ENCODE assay signal across 20 cellular contexts in the genomic region with DNA sequence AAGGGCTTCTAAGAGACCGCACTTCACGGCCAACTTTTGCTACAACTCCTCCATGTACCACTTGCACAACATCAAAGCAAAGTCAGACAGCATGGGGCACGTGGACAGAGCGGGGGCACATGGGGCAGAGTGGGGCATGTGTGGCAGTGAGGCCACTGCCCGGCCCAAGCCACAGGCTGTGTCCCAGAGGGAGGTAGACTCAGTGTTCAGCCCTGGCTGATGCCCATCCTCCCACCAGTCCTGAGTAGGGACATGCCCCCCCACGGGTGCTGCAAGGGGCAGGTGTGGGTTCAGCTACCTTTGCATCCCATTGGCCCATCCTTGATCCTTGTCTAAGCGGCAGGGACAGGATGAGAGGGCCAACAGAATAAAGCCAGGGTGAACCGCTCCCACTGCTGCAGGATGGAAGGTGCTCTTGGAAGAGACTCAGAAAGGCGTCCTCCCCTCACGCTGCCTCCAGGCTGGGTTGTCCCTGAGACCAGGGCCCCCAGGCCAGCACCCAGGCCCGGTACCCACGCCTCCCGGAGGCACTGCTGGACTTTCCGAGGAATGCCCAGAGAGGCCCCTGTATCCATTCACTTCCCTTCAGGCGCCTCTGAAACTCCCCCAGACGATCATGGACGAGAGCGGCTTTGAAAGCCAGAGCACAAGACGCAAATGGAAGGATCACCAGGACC.
A peak's percentile ranks its signal among the peaks of the same experiment; 100 is the strongest.
DNase-seq lines count a peak whose midpoint lies in the region; ATAC-seq lines count a peak whose summit lies in the region.
"Had no signal": no experiment of that assay in that cellular context is flagged by ENCODE, and none has a peak within 500 bp of the region (broad histone marks: within the 10 kb centered on the region; RNA-seq: fewer than 3 reads in every experiment).

No MANE protein-coding gene starts in this region.

- CTCF ChIA-PET in activated CD4-positive, alpha-beta memory T cell treated with anti-CD3 and anti-CD28 coated beads, Interleukin-2, amount 10 ng/mL, durations not matched to agents 7 days and 5 days (lab: Charles Lee) = no interaction called here
- CTCF ChIA-PET in activated CD4-positive, alpha-beta memory T cell treated with anti-CD3 and anti-CD28 coated beads for 36 hours (lab: Charles Lee) = no interaction called here
- CTCF ChIA-PET in activated CD8-positive, alpha-beta memory T cell treated with anti-CD3 and anti-CD28 coated beads, Interleukin-2, amount 10 ng/mL, durations not matched to agents 7 days and 5 days (lab: Charles Lee) = no interaction called here

- H3K4me3 Mint-ChIP-seq in activated CD4-positive, alpha-beta memory T cell treated with anti-CD3 and anti-CD28 coated beads, Interleukin-2, amount 10 ng/mL, durations not matched to agents 7 days and 5 days = no peak overlapping the region
- no peak overlapping the region for H3K4me3 Mint-ChIP-seq in activated CD4-positive, alpha-beta memory T cell treated with anti-CD3 and anti-CD28 coated beads for 36 hours
- no peak overlapping the region for H3K4me3 Mint-ChIP-seq in activated CD8-positive, alpha-beta memory T cell treated with anti-CD3 and anti-CD28 coated beads, Interleukin-2, amount 10 ng/mL, durations not matched to agents 7 days and 5 days
- no peak overlapping the region for H3K4me3 Mint-ChIP-seq in stimulated activated effector memory CD8-positive, alpha-beta T cell treated with anti-CD3 and anti-CD28 coated beads, Interleukin-12 subunit alpha, Interleukin-12 subunit beta, amount 100 ng/mL, for 72 hours
- H3K4me3 Mint-ChIP-seq: memory B cell had no signal

- ATAC-seq in activated CD8-positive, alpha-beta memory T cell treated with anti-CD3 and anti-CD28 coated beads, Interleukin-2, amount 10 ng/mL, durations not matched to agents 7 days and 5 days = no peak
- peak; percentile 4 for ATAC-seq in stimulated activated effector memory CD8-positive, alpha-beta T cell treated with anti-CD3 and anti-CD28 coated beads, Interleukin-12 subunit alpha, Interleukin-12 subunit beta, amount 100 ng/mL, for 72 hours
- ATAC-seq: activated naive CD4-positive, alpha-beta T cell treated with anti-CD3 and anti-CD28 coated beads, Interleukin-2, amount 50 U/mL, for 72 hours; foreskin keratinocyte; heart left ventricle had no signal

- no peaks in the 10 kb centered on the region for H3K27me3 Mint-ChIP-seq in activated CD4-positive, alpha-beta memory T cell treated with anti-CD3 and anti-CD28 coated beads, Interleukin-2, amount 10 ng/mL, durations not matched to agents 7 days and 5 days
- peaks cover 2% of the 10 kb centered on the region for H3K27me3 Mint-ChIP-seq in activated CD4-positive, alpha-beta memory T cell treated with anti-CD3 and anti-CD28 coated beads for 36 hours
- no peaks in the 10 kb centered on the region for H3K27me3 Mint-ChIP-seq in activated CD8-positive, alpha-beta memory T cell treated with anti-CD3 and anti-CD28 coated beads, Interleukin-2, amount 10 ng/mL, durations not matched to agents 7 days and 5 days

- intact Hi-C loops in activated CD4-positive, alpha-beta memory T cell treated with anti-CD3 and anti-CD28 coated beads for 36 hours (cut with micrococcal nuclease) = no loop called here

- H3K36me3 Mint-ChIP-seq in activated CD4-positive, alpha-beta memory T cell treated with anti-CD3 and anti-CD28 coated beads, Interleukin-2, amount 10 ng/mL, durations not matched to agents 7 days and 5 days (ENCODE audit: low read depth) = no peaks in the 10 kb centered on the region
- H3K36me3 Mint-ChIP-seq in activated CD4-positive, alpha-beta memory T cell treated with anti-CD3 and anti-CD28 coated beads for 36 hours = no peaks in the 10 kb centered on the region
- H3K36me3 Mint-ChIP-seq in activated CD8-positive, alpha-beta memory T cell treated with anti-CD3 and anti-CD28 coated beads, Interleukin-2, amount 10 ng/mL, durations not matched to agents 7 days and 5 days = no peaks in the 10 kb centered on the region
- no peaks in the 10 kb centered on the region for H3K36me3 Mint-ChIP-seq in stimulated activated effector memory CD8-positive, alpha-beta T cell treated with anti-CD3 and anti-CD28 coated beads, Interleukin-12 subunit alpha, Interleukin-12 subunit beta, amount 100 ng/mL, for 72 hours
- H3K36me3 Mint-ChIP-seq: activated naive CD4-positive, alpha-beta T cell treated with anti-CD3 and anti-CD28 coated beads, Interleukin-2, amount 50 U/mL, for 72 hours; memory B cell had no signal

- DNase-seq in activated CD4-positive, alpha-beta memory T cell treated with anti-CD3 and anti-CD28 coated beads, Interleukin-2, amount 10 ng/mL, durations not matched to agents 7 days and 5 days = peak; percentile 12
- DNase-seq in activated CD4-positive, alpha-beta memory T cell treated with anti-CD3 and anti-CD28 coated beads for 36 hours = no peak
- peak; percentile 35 for DNase-seq in activated CD8-positive, alpha-beta memory T cell treated with anti-CD3 and anti-CD28 coated beads, Interleukin-2, amount 10 ng/mL, durations not matched to agents 7 days and 5 days
- DNase-seq in medulla oblongata (ENCODE audit: extremely low spot score) = peak; percentile 42
- DNase-seq in stimulated activated effector memory CD8-positive, alpha-beta T cell treated with anti-CD3 and anti-CD28 coated beads, Interleukin-12 subunit alpha, Interleukin-12 subunit beta, amount 100 ng/mL, for 72 hours (ENCODE audit: low spot score in 2 of 2) = no peak
- no peak for DNase-seq in activated gamma-delta T cell (lab: John Stamatoyannopoulos, UW)
- no peak for DNase-seq in NK-92 (lab: John Stamatoyannopoulos, UW; ENCODE audit: unreplicated experiment)
- DNase-seq in NOMO-1 (lab: John Stamatoyannopoulos, UW; ENCODE audit: unreplicated experiment in 2 of 2) = no peak
- DNase-seq: 8988T; activated CD4-positive, alpha-beta T cell treated with anti-CD3 and anti-CD28 coated beads for 4 hours; foreskin keratinocyte; GDM1; MV-4-11; NCI-H510A; stimulated activated CD4-positive, alpha-beta T cell treated with anti-CD3 and anti-CD28 coated beads, Interleukin-4, amount 100 ng/mL, for 1 hour; T-helper 2 cell had no signal

- POLR2A ChIA-PET in activated CD4-positive, alpha-beta memory T cell treated with anti-CD3 and anti-CD28 coated beads, Interleukin-2, amount 10 ng/mL, durations not matched to agents 7 days and 5 days (lab: Charles Lee) = no interaction called here
- POLR2A ChIA-PET in activated CD4-positive, alpha-beta memory T cell treated with anti-CD3 and anti-CD28 coated beads for 36 hours (lab: Charles Lee) = no interaction called here

- H3K9me3 Mint-ChIP-seq in activated CD4-positive, alpha-beta memory T cell treated with anti-CD3 and anti-CD28 coated beads, Interleukin-2, amount 10 ng/mL, durations not matched to agents 7 days and 5 days = no peaks in the 10 kb centered on the region
- H3K9me3 Mint-ChIP-seq in activated CD4-positive, alpha-beta memory T cell treated with anti-CD3 and anti-CD28 coated beads for 36 hours = no peaks in the 10 kb centered on the region
- no peaks in the 10 kb centered on the region for H3K9me3 Mint-ChIP-seq in activated CD8-positive, alpha-beta memory T cell treated with anti-CD3 and anti-CD28 coated beads, Interleukin-2, amount 10 ng/mL, durations not matched to agents 7 days and 5 days (ENCODE audit: low read depth)
- no peaks in the 10 kb centered on the region for H3K9me3 Mint-ChIP-seq in stimulated activated effector memory CD8-positive, alpha-beta T cell treated with anti-CD3 and anti-CD28 coated beads, Interleukin-12 subunit alpha, Interleukin-12 subunit beta, amount 100 ng/mL, for 72 hours
- H3K9me3 Mint-ChIP-seq: activated naive CD4-positive, alpha-beta T cell treated with anti-CD3 and anti-CD28 coated beads, Interleukin-2, amount 50 U/mL, for 72 hours; activated T-helper 2 cell treated with anti-CD3 and anti-CD28 coated beads, Interferon-gamma antibody, Interleukin-2, Interleukin-4, amounts not matched to agents 10 μg/mL and 5 μg/mL and 100 μg/mL, durations not matched to agents 14 hours and 24 hours and 36 hours; memory B cell had no signal

- no peak overlapping the region for H3K27ac Mint-ChIP-seq in activated CD4-positive, alpha-beta memory T cell treated with anti-CD3 and anti-CD28 coated beads, Interleukin-2, amount 10 ng/mL, durations not matched to agents 7 days and 5 days
- no peak overlapping the region for H3K27ac Mint-ChIP-seq in activated CD4-positive, alpha-beta memory T cell treated with anti-CD3 and anti-CD28 coated beads for 36 hours
- no peak overlapping the region for H3K27ac Mint-ChIP-seq in activated CD8-positive, alpha-beta memory T cell treated with anti-CD3 and anti-CD28 coated beads, Interleukin-2, amount 10 ng/mL, durations not matched to agents 7 days and 5 days
- no peak overlapping the region for H3K27ac Mint-ChIP-seq in stimulated activated effector memory CD8-positive, alpha-beta T cell treated with anti-CD3 and anti-CD28 coated beads, Interleukin-12 subunit alpha, Interleukin-12 subunit beta, amount 100 ng/mL, for 72 hours
- H3K27ac Mint-ChIP-seq: activated naive CD4-positive, alpha-beta T cell treated with anti-CD3 and anti-CD28 coated beads, Interleukin-2, amount 50 U/mL, for 72 hours; activated T-helper 2 cell treated with anti-CD3 and anti-CD28 coated beads, Interferon-gamma antibody, Interleukin-2, Interleukin-4, amounts not matched to agents 10 μg/mL and 5 μg/mL and 100 μg/mL, durations not matched to agents 14 hours and 24 hours and 36 hours; memory B cell had no signal

- no peaks in the 10 kb centered on the region for H3K4me1 Mint-ChIP-seq in activated CD4-positive, alpha-beta memory T cell treated with anti-CD3 and anti-CD28 coated beads, Interleukin-2, amount 10 ng/mL, durations not matched to agents 7 days and 5 days
- H3K4me1 Mint-ChIP-seq in activated CD4-positive, alpha-beta memory T cell treated with anti-CD3 and anti-CD28 coated beads for 36 hours (ENCODE audit: low read depth) = no peaks in the 10 kb centered on the region
- H3K4me1 Mint-ChIP-seq in activated CD8-positive, alpha-beta memory T cell treated with anti-CD3 and anti-CD28 coated beads, Interleukin-2, amount 10 ng/mL, durations not matched to agents 7 days and 5 days = no peaks in the 10 kb centered on the region
- no peaks in the 10 kb centered on the region for H3K4me1 Mint-ChIP-seq in stimulated activated effector memory CD8-positive, alpha-beta T cell treated with anti-CD3 and anti-CD28 coated beads, Interleukin-12 subunit alpha, Interleukin-12 subunit beta, amount 100 ng/mL, for 72 hours
- H3K4me1 Mint-ChIP-seq: memory B cell had no signal

Comparison
In these comparisons a context has a peak if more than half of its experiments do, and no peak if none do; other contexts are left out.
1. DNase-seq: peak in activated CD4-positive, alpha-beta memory T cell treated with anti-CD3 and anti-CD28 coated beads, Interleukin-2, amount 10 ng/mL, durations not matched to agents 7 days and 5 days (single experiment), activated CD8-positive, alpha-beta memory T cell treated with anti-CD3 and anti-CD28 coated beads, Interleukin-2, amount 10 ng/mL, durations not matched to agents 7 days and 5 days (single experiment) and medulla oblongata (single experiment); none in activated CD4-positive, alpha-beta memory T cell treated with anti-CD3 and anti-CD28 coated beads for 36 hours (single experiment), stimulated activated effector memory CD8-positive, alpha-beta T cell treated with anti-CD3 and anti-CD28 coated beads, Interleukin-12 subunit alpha, Interleukin-12 subunit beta, amount 100 ng/mL, for 72 hours (0 of 2), activated gamma-delta T cell (single experiment), NK-92 (single experiment) and NOMO-1 (0 of 2).